ENCODE assay signal across 8 cellular contexts in genomic region chr17:17237026-17237799, GRCh38. TPM values are rescaled to one million over a fixed set of nuclear protein-coding genes. Genes with fewer than 3 reads are reported as not detected.
DNase-seq lines count a peak whose midpoint lies in the region; ATAC-seq and TF ChIP-seq lines count a peak whose summit lies in the region.

Gene FLCN (minus strand): TSS chr17:17237168. CDS start chr17:17228137, 9,031 bp downstream.

- peak; percentile 93 for DNase-seq in AG08396 (ENCODE audit: low spot score)
- peak; percentile 80 for DNase-seq in NCI-H226
- DNase-seq in activated CD4-positive, CD25-positive, alpha-beta regulatory T cell (lab: John Stamatoyannopoulos, UW), result peak; percentile 76 to 79 (median 76)
- DNase-seq in caudate nucleus (lab: John Stamatoyannopoulos, UW), result peak; percentile 29 to 96 (median 85)
- DNase-seq in iris pigment epithelial cell (ENCODE audit: low read depth), result peak; percentile 85
- DNase-seq in spleen, result peak; percentile 98

- peaks cover 0 to 11% (median 7%) of the 10 kb centered on the region in 6 donors for H3K36me3 ChIP-seq in spleen

- ATAC-seq in GM18909 (IDR thresholded peaks at IDR 0.05; ENCODE audit: poor library complexity, unreplicated experiment) (peak; percentile 84), HG03159 (IDR thresholded peaks at IDR 0.05; ENCODE audit: unreplicated experiment) (peak; percentile 79)

- H3K27ac ChIP-seq in caudate nucleus (ENCODE audit: low read depth, low read length) (peak within 1 kb of the TSS; percentile 100), spleen (peak within 1 kb of the TSS; percentile 91 to 100 (median 96))

- peak within 1 kb of the TSS; percentile 77 to 100 (median 97) for H3K4me3 ChIP-seq in spleen

- TF ChIP-seq POLR2A in spleen (IDR thresholded peaks at IDR 0.05), result peak in 2 of 3 donors; percentile 38 to 74

- H3K9me3 ChIP-seq in spleen, result no peaks in the 10 kb centered on the region

- peaks cover 19 to 56% (median 37%) of the 10 kb centered on the region in 6 donors for H3K4me1 ChIP-seq in spleen

- no peaks in the 10 kb centered on the region for H3K27me3 ChIP-seq in spleen (replicated peaks in 1 of 7)

- 0 to 1% (median 0%) methylated on average over 35 to 53 of the region's 53 CpGs for WGBS in spleen, 5 donors

- intact Hi-C loops in spleen (cut with DNase I; ENCODE audit: low total_unique reads), result loop anchor here (10.0 kb wide), 1 partner anchor 62 kb away; no protein-coding TSS in a partner anchor

- peak in 2 of 11 experiments; percentile 6 to 16 for TF ChIP-seq CTCF in spleen (IDR thresholded peaks at IDR 0.05 in 8 of 11, conservative IDR thresholded peaks at IDR 0.05 in 3 of 11)

RNA-seq across cellular contexts. Expression of gene FLCN, which starts in this region (rescaled TPM):
- 10 to 100 TPM; 53.9 to 91.6 (median 81.5) TPM for total RNA-seq in spleen
- 10 to 100 TPM in 1 of 3 donors, 1 to 10 TPM in 2; 9.1 to 34.1 (median 9.9) TPM for polyA plus RNA-seq in spleen

Comparison
In these comparisons a context has a peak if more than half of its experiments do, and no peak if none do; other contexts are left out.
1. Peak in every context shown above with its lines: DNase-seq, ATAC-seq, H3K4me3 ChIP-seq and H3K27ac ChIP-seq.